ENCODE assay signal across 16 cellular contexts in the genomic region with DNA sequence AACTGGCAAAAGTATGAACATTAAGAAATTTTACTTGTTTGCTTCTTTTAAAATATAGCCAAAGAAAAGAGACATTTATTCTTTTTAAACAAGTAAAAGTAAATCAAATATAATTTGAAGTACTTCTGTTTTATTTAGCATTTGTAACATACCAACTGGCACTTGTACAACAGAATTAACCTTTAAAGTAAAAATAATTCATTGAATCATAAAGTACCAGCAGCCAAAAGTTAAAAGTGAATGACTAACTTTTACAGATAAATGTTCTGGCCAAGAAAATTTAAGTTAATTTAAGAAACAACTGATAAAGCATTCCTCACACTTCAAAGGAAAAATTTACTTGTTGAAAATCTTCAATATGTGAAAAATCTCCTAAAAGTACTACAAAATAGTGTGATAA. TPM values are rescaled to one million over a fixed set of nuclear protein-coding genes. Genes with fewer than 3 reads are reported as not detected.
A peak's percentile ranks its signal among the peaks of the same experiment; 100 is the strongest.
DNase-seq lines count a peak whose midpoint lies in the region; ATAC-seq, FAIRE-seq and TF ChIP-seq lines count a peak whose summit lies in the region.
"Had no signal": no experiment of that assay in that cellular context is flagged by ENCODE, and none has a peak within 500 bp of the region (broad histone marks: within the 10 kb centered on the region; RNA-seq: fewer than 3 reads in every experiment).

No MANE protein-coding gene starts in this region.

- peak overlapping the region; percentile 49 for H3K27ac Mint-ChIP-seq in astrocyte (ENCODE audit: unreplicated experiment)
- H3K27ac Mint-ChIP-seq: H9 had no signal

- H3K36me3 Mint-ChIP-seq in astrocyte (ENCODE audit: low read depth, unreplicated experiment), result no peaks in the 10 kb centered on the region

- H3K9me3 ChIP-seq in IMR-90 (ENCODE audit: control insufficient read depth, insufficient read depth, low read length) (no peaks in the 10 kb centered on the region), astrocyte (ENCODE audit: insufficient read depth, low read depth, low read length) (no peaks in the 10 kb centered on the region), mesodermal cell (ENCODE audit: control insufficient read depth, low read length) (no peaks in the 10 kb centered on the region)
- H3K9me3 ChIP-seq: BLaER1 treated with 17β-estradiol and CSF1 and Interleukin-3, amounts not matched to agents 10 nM and 100 nM; SJCRH30 had no signal

- H2AFZ ChIP-seq in IMR-90 (replicated peaks; ENCODE audit: low read length, poor library complexity), result no peak overlapping the region
- no peak overlapping the region for H2AFZ ChIP-seq in astrocyte (ENCODE audit: low read depth, low read length)

- H2BK5ac ChIP-seq in IMR-90 (ENCODE audit: low read depth, low read length, poor library complexity, severe bottlenecking), result peak overlapping the region; percentile 98

- in situ Hi-C loops in IMR-90 (cut with MboI; ENCODE audit: low sequenced_read_pairs), result no loop called here

- 0 out of 2 replicates have a peak overlapping the region, but pooled peaks have one; percentile 16 for H2BK20ac ChIP-seq in IMR-90 (ENCODE audit: low read depth, low read length)

- H3K36me3 ChIP-seq in IMR-90 (ENCODE audit: control insufficient read depth, insufficient read depth, low read length) (no peaks in the 10 kb centered on the region), astrocyte (ENCODE audit: insufficient read depth, low read length) (peaks cover 3% of the 10 kb centered on the region), mesodermal cell (ENCODE audit: control insufficient read depth, insufficient read depth, low read length) (peaks cover 33% of the 10 kb centered on the region)
- H3K36me3 ChIP-seq: SJCRH30 had no signal

- H3K27ac ChIP-seq in IMR-90 (ENCODE audit: insufficient read depth, low read length), result peak overlapping the region; percentile 23; the same call in 1 of the 2 replicates
- H3K27ac ChIP-seq in astrocyte (ENCODE audit: low read depth, low read length), result peak overlapping the region; percentile 46
- peak overlapping the region; percentile 30 for H3K27ac ChIP-seq in mesodermal cell (ENCODE audit: low read depth, low read length, severe bottlenecking)
- H3K27ac ChIP-seq: BLaER1 treated with 17β-estradiol and CSF1 and Interleukin-3, amounts not matched to agents 10 nM and 100 nM; RWPE1; SJCRH30 had no signal

- POLR2A ChIA-PET in IMR-90 (lab: Charles Lee; ENCODE audit: unreplicated experiment), result no interaction called here

- no peak for TF ChIP-seq RAD21 in IMR-90 (IDR thresholded peaks at IDR 0.05; ENCODE audit: low read length)

- no peak overlapping the region for H4K5ac ChIP-seq in IMR-90 (ENCODE audit: low read depth, low read length)

- no peak overlapping the region; the same call in 1 of the 2 replicates for H3K4ac ChIP-seq in IMR-90 (ENCODE audit: low read depth, low read length)

- peak overlapping the region in 1 of 2 experiments; percentile 36; a peak in 1 of 4 replicates for H4K8ac ChIP-seq in IMR-90 (ENCODE audit: low read depth in 2 of 2, low read length in 2 of 2)

- no peak overlapping the region for H3K9ac ChIP-seq in IMR-90 (ENCODE audit: low read depth, low read length)
- peak overlapping the region; percentile 8 for H3K9ac ChIP-seq in astrocyte (ENCODE audit: low read length)
- H3K9ac ChIP-seq: BLaER1 treated with 17β-estradiol and CSF1 and Interleukin-3, amounts not matched to agents 10 nM and 100 nM had no signal

- intact Hi-C loops in IMR-90 (cut with micrococcal nuclease), result no loop called here

- H3K14ac ChIP-seq in IMR-90 (replicated peaks; ENCODE audit: low read depth, low read length), result no peak overlapping the region

- no peak overlapping the region for H3K56ac ChIP-seq in IMR-90 (ENCODE audit: extremely low read depth, insufficient read depth, low read length)

- H2AK5ac ChIP-seq in IMR-90 (ENCODE audit: low read depth, low read length), result no peak overlapping the region

- no peaks in the 10 kb centered on the region for H3K79me2 ChIP-seq in astrocyte (ENCODE audit: insufficient read depth, low read length)

- BruUV-seq in IMR-90 (replicated peaks; lab: Mats Ljungman, UMichigan), result no TSS peak

- H4K91ac ChIP-seq in IMR-90 (ENCODE audit: insufficient read depth, low read depth, low read length), result no peak overlapping the region; the same call in 1 of the 2 replicates

- no peak for FAIRE-seq in astrocyte (lab: Jason Lieb, UNC)

- H3K4me3 ChIP-seq in IMR-90 (ENCODE audit: insufficient read depth, low read depth, low read length), result no peak overlapping the region
- H3K4me3 ChIP-seq in astrocyte (ENCODE audit: insufficient read depth, low read depth, low read length), result no peak overlapping the region
- H3K4me3 ChIP-seq in mesodermal cell (ENCODE audit: extremely low read depth, insufficient read depth, low read length, poor library complexity, severe bottlenecking), result no peak overlapping the region
- H3K4me3 ChIP-seq: BLaER1 treated with 17β-estradiol and CSF1 and Interleukin-3, amounts not matched to agents 10 nM and 100 nM; SJCRH30 had no signal

- no peaks in the 10 kb centered on the region for H4K20me1 ChIP-seq in IMR-90 (ENCODE audit: insufficient read depth, low read length)
- H4K20me1 ChIP-seq in astrocyte (ENCODE audit: insufficient read depth, low read length), result no peaks in the 10 kb centered on the region

- peaks cover 5% of the 10 kb centered on the region; the same call in 1 of the 2 replicates for H3K4me1 ChIP-seq in IMR-90 (ENCODE audit: control insufficient read depth, insufficient read depth, low read length)
- H3K4me1 ChIP-seq in astrocyte (ENCODE audit: insufficient read depth, low read length), result peaks cover 17% of the 10 kb centered on the region
- peaks cover 16% of the 10 kb centered on the region for H3K4me1 ChIP-seq in mesodermal cell (ENCODE audit: control insufficient read depth, insufficient read depth, low read length, poor library complexity, severe bottlenecking)
- H3K4me1 ChIP-seq: SJCRH30 had no signal

- peaks cover 17 to 31% of the 10 kb centered on the region in 2 experiments for H3K79me1 ChIP-seq in IMR-90 (ENCODE audit: low read depth in 1 of 2, low read length in 2 of 2)

- H3K27me3 ChIP-seq in IMR-90 (ENCODE audit: control insufficient read depth, insufficient read depth, low read length) (no peaks in the 10 kb centered on the region), astrocyte (ENCODE audit: insufficient read depth, low read length) (no peaks in the 10 kb centered on the region)
- H3K27me3 ChIP-seq: BLaER1 treated with 17β-estradiol and CSF1 and Interleukin-3, amounts not matched to agents 10 nM and 100 nM; SJCRH30 had no signal

- peaks cover 9% of the 10 kb centered on the region for H3K9me1 ChIP-seq in IMR-90 (ENCODE audit: insufficient read depth, low read length)

- H2AK9ac ChIP-seq in IMR-90 (replicated peaks; ENCODE audit: low read depth, low read length, poor library complexity), result no peak overlapping the region

- dilution Hi-C loops in IMR-90 (cut with HindIII; ENCODE audit: low sequenced_read_pairs, unreplicated experiment), result loop anchor here (25.0 kb wide), 1 partner anchor 256 kb away; no protein-coding TSS in a partner anchor

- TF ChIP-seq CTCF in IMR-90 (conservative IDR thresholded peaks at IDR 0.05; ENCODE audit: low read depth, low read length) (no peak), astrocyte (IDR thresholded peaks at IDR 0.05; ENCODE audit: insufficient read depth, low read depth, low read length) (no peak)

- H3K4me3 Mint-ChIP-seq in astrocyte (ENCODE audit: unreplicated experiment), result no peak overlapping the region
- H3K4me3 Mint-ChIP-seq: H9 had no signal

- peak overlapping the region; percentile 32; the same call in 1 of the 2 replicates for H2BK120ac ChIP-seq in IMR-90 (ENCODE audit: low read depth, low read length)

- H3K18ac ChIP-seq in IMR-90 (ENCODE audit: low read depth, low read length), result no peak overlapping the region; the same call in 1 of the 2 replicates

- peaks cover 11% of the 10 kb centered on the region for H3K4me1 Mint-ChIP-seq in astrocyte (ENCODE audit: low read depth, unreplicated experiment)
- H3K4me1 Mint-ChIP-seq: H9 had no signal

- ATAC-seq in IMR-90 (ENCODE audit: low read depth), result no peak
- no peak for ATAC-seq in HG02981 (IDR thresholded peaks at IDR 0.05; ENCODE audit: unreplicated experiment)
- ATAC-seq in GM19324 (IDR thresholded peaks at IDR 0.05; ENCODE audit: low FRiP score, unreplicated experiment), result no peak
- no peak for ATAC-seq in GM18502 (IDR thresholded peaks at IDR 0.05; ENCODE audit: poor library complexity, unreplicated experiment)

- no peaks in the 10 kb centered on the region for H3K27me3 Mint-ChIP-seq in astrocyte (ENCODE audit: low read depth, unreplicated experiment)

- TF ChIP-seq POLR2A in IMR-90 (IDR thresholded peaks at IDR 0.05; ENCODE audit: low read depth, low read length), result no peak

- no peak overlapping the region for H2BK15ac ChIP-seq in IMR-90 (ENCODE audit: low read depth, low read length)

- H3K9me3 Mint-ChIP-seq in astrocyte (ENCODE audit: unreplicated experiment), result no peaks in the 10 kb centered on the region
- H3K9me3 Mint-ChIP-seq: H9 had no signal

- DNase-seq in IMR-90, result no peak
- DNase-seq in astrocyte (ENCODE audit: low read depth), result peak; percentile 25
- no peak for DNase-seq in NCI-H526 (lab: John Stamatoyannopoulos, UW)
- DNase-seq: DMS 273 treated with DMSO at 0.1 percent for 48 hours, H9, NCI-H1436 treated with DMSO at 0.1 percent for 48 hours, NCI-H2081 treated with DMSO at 0.1 percent for 48 hours, NCI-H2227 treated with DMSO at 0.1 percent for 48 hours, NCI-H524 treated with DMSO at 0.1 percent for 48 hours, SJCRH30 had no signal

- H3K23ac ChIP-seq in IMR-90 (ENCODE audit: low read depth, low read length), result no peak overlapping the region

- CTCF ChIA-PET in IMR-90 (lab: Yijun Ruan, JAX), result no interaction called here

- no peak overlapping the region for H3K4me2 ChIP-seq in IMR-90 (ENCODE audit: low read depth, low read length)
- peak overlapping the region; percentile 66 for H3K4me2 ChIP-seq in astrocyte (ENCODE audit: low read length)
- H3K4me2 ChIP-seq: BLaER1 treated with 17β-estradiol and CSF1 and Interleukin-3, amounts not matched to agents 10 nM and 100 nM had no signal

TF ChIP-seq in IMR-90, 13 proteins besides CTCF, POLR2A, EP300 and RAD21 (continues in another document):
- TF ChIP-seq MAZ (IDR thresholded peaks at IDR 0.05; ENCODE audit: borderline replicate concordance, low read depth, low read length), result no peak
- no peak for TF ChIP-seq CHD1 (IDR thresholded peaks at IDR 0.05; ENCODE audit: low read depth, low read length)

RNA-seq across cellular contexts. Expression of a gene that starts 23.8 kb away (rescaled TPM):
- 19.9 and 21.9 TPM in 2 replicates for total RNA-seq in IMR-90 (2012; rRNA removed)
- 4.8 and 5.8 TPM in 2 replicates for polyA plus RNA-seq in IMR-90 (2012; rRNA removed)
- polyA plus RNA-seq in IMR-90 (2012; cell fraction: cytosol; rRNA removed), result 1.1 and 1.9 TPM in 2 replicates
- polyA plus RNA-seq in IMR-90 (2012; cell fraction: nucleus; rRNA removed; ENCODE audit: low replicate concordance), result 2.9 and 18.0 TPM in 2 replicates
- total RNA-seq in astrocyte, result 5.2 and 6.3 TPM in 2 replicates
- polyA plus RNA-seq in mesodermal cell (2013, experiment 1 of 2), result 13.7 TPM
- polyA plus RNA-seq in mesodermal cell (2013, experiment 2 of 2), result 12.4 TPM
